In genomic region chr4:99949999-99950912, GRCh38 we compare ENCODE assay signal across 8 cellular contexts. TPM values are rescaled to one million over a fixed set of nuclear protein-coding genes. Genes with fewer than 3 reads are reported as not detected.
DNase-seq lines count a peak whose midpoint lies in the region; ATAC-seq and TF ChIP-seq lines count a peak whose summit lies in the region.

Gene H2AZ1 (minus strand): TSS chr4:99950275. CDS start chr4:99950170, 105 bp downstream.

- H3K36me3 ChIP-seq in adrenal gland (replicated peaks in 1 of 2) (peaks cover 0 to 9% of the 10 kb centered on the region in 2 donors), heart left ventricle (peaks cover 0 to 10% (median 0%) of the 10 kb centered on the region in 9 donors)

- H3K27me3 Mint-ChIP-seq in type B pancreatic cell = no peaks in the 10 kb centered on the region

- ATAC-seq in HG02852 (IDR thresholded peaks at IDR 0.05; ENCODE audit: unreplicated experiment) (peak; percentile 58), heart left ventricle (peak; percentile 92 to 96 (median 94))

- no peak within 1 kb of the TSS for H3K4me3 Mint-ChIP-seq in type B pancreatic cell

- H3K9me3 Mint-ChIP-seq in type B pancreatic cell = no peaks in the 10 kb centered on the region

- no peaks in the 10 kb centered on the region for H3K9me3 ChIP-seq in adrenal gland (replicated peaks in 1 of 3)
- no peaks in the 10 kb centered on the region for H3K9me3 ChIP-seq in heart left ventricle

- peaks cover 18% of the 10 kb centered on the region for H3K4me1 Mint-ChIP-seq in type B pancreatic cell (ENCODE audit: unreplicated experiment)

- no peak within 1 kb of the TSS for H3K27ac Mint-ChIP-seq in type B pancreatic cell

- TF ChIP-seq POLR2A in adrenal gland (IDR thresholded peaks at IDR 0.05) (peak; percentile 97 to 99), heart left ventricle (IDR thresholded peaks at IDR 0.05) (peak; percentile 69 to 92)

- DNase-seq in GM13976 (ENCODE audit: low spot score) (peak; percentile 97), NCI-H1436 treated with DMSO at 0.1 percent for 48 hours (lab: John Stamatoyannopoulos, UW) (peak; percentile 93), T follicular helper cell (ENCODE audit: low read depth) (peak; percentile 97), adrenal gland (peak; percentile 99 to 100 (median 100)), heart left ventricle (peak; percentile 99 to 100 (median 99)), pons (ENCODE audit: low spot score) (peak; percentile 99), type B pancreatic cell (ENCODE audit: extremely low spot score, unreplicated experiment) (peak; percentile 98)

- peak within 1 kb of the TSS; percentile 34 to 69 (median 56) for H3K4me3 ChIP-seq in adrenal gland
- peak within 1 kb of the TSS; percentile 68 to 97 (median 85) for H3K4me3 ChIP-seq in heart left ventricle

- 0 to 1% (median 0%) methylated on average over 49 to 76 of the region's 76 CpGs for WGBS in adrenal gland, 4 donors
- WGBS in heart left ventricle, 4 donors = 0 to 1% (median 1%) methylated on average over 72 to 76 of the region's 76 CpGs

- H3K27ac ChIP-seq in adrenal gland = peak within 1 kb of the TSS; percentile 70 to 93 (median 88)
- peak within 1 kb of the TSS; percentile 31 to 96 (median 88) for H3K27ac ChIP-seq in heart left ventricle

- H3K4me1 ChIP-seq in adrenal gland (replicated peaks in 1 of 2) (peaks cover 4 to 28% of the 10 kb centered on the region in 2 donors), heart left ventricle (peaks cover 0 to 37% (median 25%) of the 10 kb centered on the region in 12 donors)

- no peaks in the 10 kb centered on the region for H3K27me3 ChIP-seq in adrenal gland
- H3K27me3 ChIP-seq in heart left ventricle = no peaks in the 10 kb centered on the region

- TF ChIP-seq CTCF in GM13976 (IDR thresholded peaks at IDR 0.05; ENCODE audit: borderline replicate concordance, control extremely low read depth, extremely low read depth, insufficient read depth, missing control alignments) (no peak), adrenal gland (IDR thresholded peaks at IDR 0.05) (no peak), heart left ventricle (IDR thresholded peaks at IDR 0.05) (peak in 1 of 12 donors; percentile 11), type B pancreatic cell (conservative IDR thresholded peaks at IDR 0.05) (no peak)

- intact Hi-C loops in adrenal gland (cut with DNase I) = loop anchor here (5.0 to 10.0 kb wide), 3 partner anchors 55 to 385 kb away; partner anchors contain the start of genes DAPP1 (in 1 of the 2), LAMTOR3 (in 1 of the 2) and TRMT10A (in 1 of the 2)
- intact Hi-C loops in heart left ventricle (cut with DNase I) = loop anchor here (1.0 to 10.0 kb wide), 13 partner anchors 53 to 388 kb away; partner anchors contain the start of genes LAMTOR3 (in 6 of the 10), TRMT10A (in 6 of the 10) and DAPP1 (in 3 of the 10)

- peaks cover 10% of the 10 kb centered on the region for H3K36me3 Mint-ChIP-seq in type B pancreatic cell

- in situ Hi-C loops in GM13976 (cut with MboI; ENCODE audit: low sequenced_read_pairs, unreplicated experiment) = no loop called here

RNA-seq across cellular contexts. Expression of gene H2AZ1, which starts in this region (rescaled TPM):
- 100 to 1,000 TPM in 3 of 8 donors, 10 to 100 TPM in 5; 84.9 to 234 (median 92.7) TPM for total RNA-seq in adrenal gland
- 10 to 100 TPM; 49.7 to 69.9 (median 53.4) TPM for polyA plus RNA-seq in adrenal gland
- total RNA-seq in heart left ventricle = 100 to 1,000 TPM in 3 of 9 donors, 10 to 100 TPM in 6; 41.1 to 160 (median 81.9) TPM
- polyA plus RNA-seq in heart left ventricle = 100 to 1,000 TPM in 1 of 2 donors, 10 to 100 TPM in 1; 57.3 to 255 TPM
- 207 and 386 TPM in 2 replicates for total RNA-seq in type B pancreatic cell (ENCODE audit: low replicate concordance)

Comparison
In these comparisons a context has a peak if more than half of its experiments do, and no peak if none do; other contexts are left out.
1. Peak in every context shown above with its lines: DNase-seq, ATAC-seq, H3K4me3 ChIP-seq and H3K27ac ChIP-seq.